ENCODE assay signal across 19 cellular contexts in the genomic region with DNA sequence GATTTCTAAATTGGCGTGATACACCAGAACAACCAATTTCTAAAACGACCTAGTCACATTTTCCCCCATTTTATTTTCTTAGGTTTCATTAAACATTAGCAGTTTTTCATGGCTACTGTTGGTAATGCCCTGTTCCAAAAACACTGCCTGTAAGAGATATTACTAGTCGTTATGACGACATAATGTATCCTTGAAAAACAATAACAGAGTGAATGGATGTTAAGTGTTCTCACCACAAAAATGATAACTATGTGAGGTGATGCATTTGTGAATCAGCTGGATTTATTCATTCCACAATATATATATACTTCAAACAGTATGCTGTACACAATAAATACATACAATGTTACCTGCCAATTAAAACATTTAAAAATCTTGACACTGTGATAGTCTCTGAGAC.
DNase-seq lines count a peak whose midpoint lies in the region; ATAC-seq and TF ChIP-seq lines count a peak whose summit lies in the region.
"Had no signal": no experiment of that assay in that cellular context is flagged by ENCODE, and none has a peak within 500 bp of the region (broad histone marks: within the 10 kb centered on the region; RNA-seq: fewer than 3 reads in every experiment).

No MANE protein-coding gene starts in this region.

- H3K4me3 ChIP-seq in AG04449 (ENCODE audit: low read depth, low read length) (no peak overlapping the region), astrocyte of the cerebellum (ENCODE audit: low read depth, low read length) (no peak overlapping the region), foreskin fibroblast (ENCODE audit: low read depth in 1 of 2, low read length in 2 of 2) (no peak overlapping the region)
- H3K4me3 ChIP-seq: colonic mucosa, upper lobe of right lung had no signal

- POLR2A ChIA-PET in AG04449 (lab: Yijun Ruan, JAX), result no interaction called here

- CTCF ChIA-PET in AG04449 (lab: Yijun Ruan, JAX), result no interaction called here

- H3K27ac Mint-ChIP-seq in HFFc6, result peak overlapping the region; percentile 48; the same call in 1 of the 2 replicates

- TF ChIP-seq CTCF in AG04449 (IDR thresholded peaks at IDR 0.05; ENCODE audit: insufficient read depth, low read length, missing control alignments) (no peak), HFFc6 (IDR thresholded peaks at IDR 0.05) (no peak), astrocyte of the cerebellum (IDR thresholded peaks at IDR 0.05; ENCODE audit: low read depth, low read length, missing control alignments) (no peak), foreskin fibroblast (IDR thresholded peaks at IDR 0.05; ENCODE audit: low read depth, low read length) (no peak)

- DNase-seq in AG04449 (ENCODE audit: low read depth, low spot score), result peak; percentile 4
- peak; percentile 83 for DNase-seq in HFFc6
- DNase-seq in astrocyte of the cerebellum (ENCODE audit: low read depth), result peak; percentile 65
- peak; percentile 15 to 19 for DNase-seq in foreskin fibroblast
- no peak for DNase-seq in NCI-H146 treated with DMSO at 0.1 percent for 48 hours (lab: John Stamatoyannopoulos, UW; ENCODE audit: unreplicated experiment)
- no peak for DNase-seq in activated CD4-positive, alpha-beta T cell treated with anti-CD3 and anti-CD28 coated beads for 48 hours
- no peak for DNase-seq in GDM1 (lab: John Stamatoyannopoulos, UW)
- DNase-seq: activated CD4-positive, alpha-beta T cell treated with anti-CD3 and anti-CD28 coated beads, Interleukin-2, amount 50 U/mL, for 48 hours; activated T-cell treated with anti-CD3 and anti-CD28 coated beads, Interleukin-2, amount 50 U/mL, for 4 hours; Caco-2; colonic mucosa; erythroblast; hypothalamus; left ventricle myocardium superior; NCI-H1436 treated with DMSO at 0.1 percent for 48 hours; SK-N-SH; stimulated activated naive CD8-positive, alpha-beta T cell treated with anti-CD3 and anti-CD28 coated beads, Interleukin-15, Interleukin-2, amounts not matched to agents 100 U/mL and 50 U/mL, for 24 hours had no signal

- H3K4me1 Mint-ChIP-seq in HFFc6 (ENCODE audit: low read depth), result peaks cover 7% of the 10 kb centered on the region; the same call in 1 of the 2 replicates

- H3K27me3 Mint-ChIP-seq in HFFc6 (ENCODE audit: insufficient read depth), result no peaks in the 10 kb centered on the region

- no peak for ATAC-seq in SK-N-SH treated with all-trans-retinoic acid at 6 μM for 48 hours
- ATAC-seq: activated T-cell treated with anti-CD3 and anti-CD28 coated beads, Interleukin-2, amount 50 U/mL, for 4 hours; left ventricle myocardium superior; stimulated activated naive CD8-positive, alpha-beta T cell treated with anti-CD3 and anti-CD28 coated beads, Interleukin-15, Interleukin-2, amounts not matched to agents 100 U/mL and 50 U/mL, for 24 hours; upper lobe of right lung had no signal

- no peak overlapping the region for H3K4me3 Mint-ChIP-seq in HFFc6
- H3K4me3 Mint-ChIP-seq: activated T-cell treated with anti-CD3 and anti-CD28 coated beads, Interleukin-2, amount 50 U/mL, for 4 hours had no signal

- in situ Hi-C loops in astrocyte of the cerebellum (cut with HindIII; ENCODE audit: low sequenced_read_pairs), result no loop called here

- no peaks in the 10 kb centered on the region for H3K9me3 Mint-ChIP-seq in HFFc6

- no peaks in the 10 kb centered on the region for H3K36me3 Mint-ChIP-seq in HFFc6 (ENCODE audit: low read depth)

TF ChIP-seq in SK-N-SH treated with all-trans-retinoic acid at 6 μM for 48 hours, 23 proteins besides CTCF, POLR2A, EP300 and RAD21:
- TF ChIP-seq RARB (CRISPR knock-in tag; IDR thresholded peaks at IDR 0.05) (no peak), ZFP3 (CRISPR knock-in tag; IDR thresholded peaks at IDR 0.05) (no peak), ZNF8 (CRISPR knock-in tag; IDR thresholded peaks at IDR 0.05) (no peak), ZNF70 (CRISPR knock-in tag; IDR thresholded peaks at IDR 0.05) (no peak), ZC3H10 (CRISPR knock-in tag; IDR thresholded peaks at IDR 0.05) (no peak), ISL1 (CRISPR knock-in tag; IDR thresholded peaks at IDR 0.05) (no peak), GLIS3 (CRISPR knock-in tag; IDR thresholded peaks at IDR 0.05) (no peak), BACH2 (CRISPR knock-in tag; IDR thresholded peaks at IDR 0.05; ENCODE audit: borderline replicate concordance) (no peak), TSHZ2 (CRISPR knock-in tag; IDR thresholded peaks at IDR 0.05) (no peak), TCF4 (CRISPR knock-in tag; IDR thresholded peaks at IDR 0.05; ENCODE audit: borderline replicate concordance) (no peak), TOX (CRISPR knock-in tag; IDR thresholded peaks at IDR 0.05; ENCODE audit: borderline replicate concordance) (no peak), PPARA (CRISPR knock-in tag; IDR thresholded peaks at IDR 0.05; ENCODE audit: borderline replicate concordance) (no peak), OSR1 (CRISPR knock-in tag; IDR thresholded peaks at IDR 0.05) (no peak)
- TF ChIP-seq, protein P1, sequence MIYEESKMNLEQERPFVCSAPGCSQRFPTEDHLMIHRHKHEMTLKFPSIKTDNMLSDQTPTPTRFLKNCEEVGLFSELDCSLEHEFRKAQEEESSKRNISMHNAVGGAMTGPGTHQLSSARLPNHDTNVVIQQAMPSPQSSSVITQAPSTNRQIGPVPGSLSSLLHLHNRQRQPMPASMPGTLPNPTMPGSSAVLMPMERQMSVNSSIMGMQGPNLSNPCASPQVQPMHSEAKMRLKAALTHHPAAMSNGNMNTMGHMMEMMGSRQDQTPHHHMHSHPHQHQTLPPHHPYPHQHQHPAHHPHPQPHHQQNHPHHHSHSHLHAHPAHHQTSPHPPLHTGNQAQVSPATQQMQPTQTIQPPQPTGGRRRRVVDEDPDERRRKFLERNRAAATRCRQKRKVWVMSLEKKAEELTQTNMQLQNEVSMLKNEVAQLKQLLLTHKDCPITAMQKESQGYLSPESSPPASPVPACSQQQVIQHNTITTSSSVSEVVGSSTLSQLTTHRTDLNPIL (CRISPR knock-in tag; IDR thresholded peaks at IDR 0.05; ENCODE audit: low read depth), result no peak

Comparison
In these comparisons a context has a peak if more than half of its experiments do, and no peak if none do; other contexts are left out.
1. DNase-seq: peak in AG04449 (single experiment), HFFc6 (single experiment), astrocyte of the cerebellum (single experiment) and foreskin fibroblast (2 of 2); none in NCI-H146 treated with DMSO at 0.1 percent for 48 hours (single experiment), activated CD4-positive, alpha-beta T cell treated with anti-CD3 and anti-CD28 coated beads for 48 hours (single experiment) and GDM1 (single experiment).